Comparison of ENCODE assay signal across 33 cellular contexts in genomic region chr9:15021146-15021545, GRCh38.
"Had no signal": no experiment of that assay in that cellular context is flagged by ENCODE, and none has a peak within 500 bp of the region (broad histone marks: within the 10 kb centered on the region; RNA-seq: fewer than 3 reads in every experiment).

No MANE protein-coding gene starts in this region.

- DNase-seq: activated effector memory CD4-positive, alpha-beta T cell treated with anti-CD3 and anti-CD28 coated beads, Interleukin-2, amount 50 U/mL, for 16 hours; activated effector memory CD4-positive, alpha-beta T cell treated with Interleukin-2 at 50 U/mL for 16 hours; activated gamma-delta T cell; activated gamma-delta T cell treated with Interleukin-2 at 50 U/mL for 16 hours; activated naive CD4-positive, alpha-beta T cell; activated naive CD4-positive, alpha-beta T cell treated with anti-CD3 and anti-CD28 coated beads for 36 hours; activated naive CD4-positive, alpha-beta T cell treated with anti-CD3 and anti-CD28 coated beads, Interleukin-2, amount 10 ng/mL, durations not matched to agents 7 days and 5 days; activated naive CD4-positive, alpha-beta T cell treated with anti-CD3 and anti-CD28 coated beads, Interleukin-2, amount 50 U/mL, for 16 hours; activated naive CD4-positive, alpha-beta T cell treated with Interleukin-2 at 50 U/mL for 16 hours; activated naive CD8-positive, alpha-beta T cell treated with anti-CD3 and anti-CD28 coated beads for 36 hours; activated naive CD8-positive, alpha-beta T cell treated with anti-CD3 and anti-CD28 coated beads, Interleukin-2, amount 10 ng/mL, durations not matched to agents 7 days and 5 days; activated naive CD8-positive, alpha-beta T cell treated with anti-CD3 and anti-CD28 coated beads, Interleukin-2, amount 50 U/mL, for 24 hours; activated T-cell treated with anti-CD3 and anti-CD28 coated beads, Interleukin-2, amount 50 U/mL, for 4 hours; activated T-cell treated with anti-CD3 and anti-CD28 coated beads, Interleukin-2, amount 50 U/mL, for 48 hours; activated T-cell treated with anti-CD3 and anti-CD28 coated beads, Interleukin-2, amount 50 U/mL, for 72 hours; adrenal gland; amniotic stem cell; amygdala; anterior cingulate cortex; aorta; body of pancreas; brain microvascular endothelial cell; caudate nucleus; central memory CD4-positive, alpha-beta T cell; cerebellar nuclear complex had no signal

- H3K4me3 ChIP-seq: adrenal gland, ascending aorta, body of pancreas, breast epithelium, cardiac muscle cell had no signal

- H3K4me1 ChIP-seq: adrenal gland, ascending aorta, body of pancreas, breast epithelium had no signal

- H3K27me3 ChIP-seq: adrenal gland, ascending aorta, body of pancreas, brain microvascular endothelial cell, breast epithelium, cardiac muscle cell had no signal

- H3K36me3 ChIP-seq: adrenal gland, ascending aorta, brain microvascular endothelial cell, breast epithelium, cardiac muscle cell had no signal

- H3K9me3 ChIP-seq: adrenal gland, ascending aorta, body of pancreas, breast epithelium had no signal

- ATAC-seq: activated naive CD4-positive, alpha-beta T cell treated with anti-CD3 and anti-CD28 coated beads, Interleukin-2, amount 50 U/mL, for 72 hours; activated naive CD8-positive, alpha-beta T cell treated with anti-CD3 and anti-CD28 coated beads, Interleukin-2, amount 50 U/mL, for 24 hours; activated T-cell treated with anti-CD3 and anti-CD28 coated beads, Interleukin-2, amount 50 U/mL, for 4 hours; activated T-cell treated with anti-CD3 and anti-CD28 coated beads, Interleukin-2, amount 50 U/mL, for 72 hours; activated T-helper 17 cell treated with anti-CD3 and anti-CD28 coated beads, Interleukin-2, amount 50 U/mL, for 72 hours; body of pancreas had no signal

- H3K27ac ChIP-seq: adrenal gland, ascending aorta, body of pancreas, brain microvascular endothelial cell, breast epithelium, cardiac muscle cell had no signal

- FAIRE-seq: astrocyte, bronchial epithelial cell, colon had no signal
